ENCODE assay signal across 1 cellular context in the genomic region with DNA sequence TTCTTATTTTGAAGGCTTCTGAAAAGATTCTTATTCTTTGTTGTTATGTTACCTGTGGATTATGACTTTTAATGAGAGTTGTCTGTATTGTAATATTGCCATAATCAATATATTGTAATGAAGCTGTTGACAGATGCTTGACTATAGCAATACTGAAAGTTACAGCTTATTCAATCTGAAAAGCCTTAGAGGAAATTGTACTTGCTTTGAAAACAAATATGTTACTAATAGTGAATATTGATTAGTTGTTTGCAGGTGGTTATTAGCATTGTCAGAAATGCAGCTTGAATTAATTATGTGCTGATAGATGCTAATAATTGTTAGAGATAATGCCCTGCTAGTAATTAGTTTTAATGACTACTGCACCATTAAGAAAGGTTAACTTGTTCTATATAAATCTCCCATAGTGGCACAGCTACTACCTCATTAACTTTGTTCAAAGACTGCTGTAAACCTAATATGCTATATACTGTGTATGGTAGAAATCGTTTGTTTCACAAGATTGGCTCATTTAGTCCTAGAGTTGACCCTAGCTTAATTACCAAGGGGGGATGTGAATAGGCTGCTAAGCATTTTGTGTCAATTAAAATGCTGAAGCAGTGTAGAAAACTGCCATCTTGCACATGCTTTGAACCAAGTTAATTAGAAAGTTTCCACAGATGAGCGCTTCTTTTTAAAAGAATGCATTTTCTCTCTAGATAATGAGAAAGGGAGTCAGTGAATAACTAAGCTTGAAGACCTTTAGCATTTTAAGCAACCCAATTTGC.
TF ChIP-seq lines count a peak whose summit lies in the region.

No MANE protein-coding gene starts in this region.

TF ChIP-seq in WTC11, 78 proteins besides CTCF, POLR2A, EP300 and RAD21 (continued from another document):
- TF ChIP-seq, protein P1, sequence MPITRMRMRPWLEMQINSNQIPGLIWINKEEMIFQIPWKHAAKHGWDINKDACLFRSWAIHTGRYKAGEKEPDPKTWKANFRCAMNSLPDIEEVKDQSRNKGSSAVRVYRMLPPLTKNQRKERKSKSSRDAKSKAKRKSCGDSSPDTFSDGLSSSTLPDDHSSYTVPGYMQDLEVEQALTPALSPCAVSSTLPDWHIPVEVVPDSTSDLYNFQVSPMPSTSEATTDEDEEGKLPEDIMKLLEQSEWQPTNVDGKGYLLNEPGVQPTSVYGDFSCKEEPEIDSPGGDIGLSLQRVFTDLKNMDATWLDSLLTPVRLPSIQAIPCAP (CRISPR knock-in tag; IDR thresholded peaks at IDR 0.05) = no peak
- no peak for TF ChIP-seq HMGA2 (CRISPR knock-in tag; IDR thresholded peaks at IDR 0.05)
- no peak for TF ChIP-seq ZBTB21 (CRISPR knock-in tag; IDR thresholded peaks at IDR 0.05; ENCODE audit: borderline replicate concordance)
- no peak for TF ChIP-seq GABPB1 (CRISPR knock-in tag; IDR thresholded peaks at IDR 0.05)
- TF ChIP-seq, protein P2, sequence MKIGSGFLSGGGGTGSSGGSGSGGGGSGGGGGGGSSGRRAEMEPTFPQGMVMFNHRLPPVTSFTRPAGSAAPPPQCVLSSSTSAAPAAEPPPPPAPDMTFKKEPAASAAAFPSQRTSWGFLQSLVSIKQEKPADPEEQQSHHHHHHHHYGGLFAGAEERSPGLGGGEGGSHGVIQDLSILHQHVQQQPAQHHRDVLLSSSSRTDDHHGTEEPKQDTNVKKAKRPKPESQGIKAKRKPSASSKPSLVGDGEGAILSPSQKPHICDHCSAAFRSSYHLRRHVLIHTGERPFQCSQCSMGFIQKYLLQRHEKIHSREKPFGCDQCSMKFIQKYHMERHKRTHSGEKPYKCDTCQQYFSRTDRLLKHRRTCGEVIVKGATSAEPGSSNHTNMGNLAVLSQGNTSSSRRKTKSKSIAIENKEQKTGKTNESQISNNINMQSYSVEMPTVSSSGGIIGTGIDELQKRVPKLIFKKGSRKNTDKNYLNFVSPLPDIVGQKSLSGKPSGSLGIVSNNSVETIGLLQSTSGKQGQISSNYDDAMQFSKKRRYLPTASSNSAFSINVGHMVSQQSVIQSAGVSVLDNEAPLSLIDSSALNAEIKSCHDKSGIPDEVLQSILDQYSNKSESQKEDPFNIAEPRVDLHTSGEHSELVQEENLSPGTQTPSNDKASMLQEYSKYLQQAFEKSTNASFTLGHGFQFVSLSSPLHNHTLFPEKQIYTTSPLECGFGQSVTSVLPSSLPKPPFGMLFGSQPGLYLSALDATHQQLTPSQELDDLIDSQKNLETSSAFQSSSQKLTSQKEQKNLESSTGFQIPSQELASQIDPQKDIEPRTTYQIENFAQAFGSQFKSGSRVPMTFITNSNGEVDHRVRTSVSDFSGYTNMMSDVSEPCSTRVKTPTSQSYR (CRISPR knock-in tag; IDR thresholded peaks at IDR 0.05) = no peak
- TF ChIP-seq ZNF423 (CRISPR knock-in tag; IDR thresholded peaks at IDR 0.05) = no peak
